ENCODE assay signal across 1 cellular context in genomic region chr19:42538841-42539709, GRCh38.
TF ChIP-seq lines count a peak whose summit lies in the region.

No MANE protein-coding gene starts in this region.

TF ChIP-seq in HepG2, 621 proteins besides CTCF, POLR2A, EP300 and RAD21 (continued from another document):
- TF ChIP-seq GABPB1 (CRISPR knock-in tag; IDR thresholded peaks at IDR 0.05) = 0 out of 2 replicates have a peak, but pooled peaks have one; percentile 14
- no peak for TF ChIP-seq ZNF891 (CRISPR knock-in tag; IDR thresholded peaks at IDR 0.05)
- TF ChIP-seq ZNF292 (CRISPR knock-in tag; IDR thresholded peaks at IDR 0.05; ENCODE audit: borderline replicate concordance, low read depth) = no peak
- TF ChIP-seq ETS1 (CRISPR knock-in tag; IDR thresholded peaks at IDR 0.05) = no peak
- no peak for TF ChIP-seq ZNF780A (CRISPR knock-in tag; IDR thresholded peaks at IDR 0.05)
- no peak for TF ChIP-seq LCORL (IDR thresholded peaks at IDR 0.05)
- no peak for TF ChIP-seq LCORL (CRISPR knock-in tag; IDR thresholded peaks at IDR 0.05)
- no peak for TF ChIP-seq KAT7 (CRISPR knock-in tag; IDR thresholded peaks at IDR 0.05; ENCODE audit: borderline replicate concordance)
- no peak for TF ChIP-seq ZNF230 (CRISPR knock-in tag; IDR thresholded peaks at IDR 0.05)
- TF ChIP-seq ZNF556 (CRISPR knock-in tag; IDR thresholded peaks at IDR 0.05; ENCODE audit: borderline replicate concordance) = no peak
- TF ChIP-seq ZNF569 (CRISPR knock-in tag; IDR thresholded peaks at IDR 0.05; ENCODE audit: borderline replicate concordance) = no peak
- TF ChIP-seq ZNF577 (CRISPR knock-in tag; IDR thresholded peaks at IDR 0.05; ENCODE audit: borderline replicate concordance, low read depth) = no peak
- no peak for TF ChIP-seq SRSF9 (IDR thresholded peaks at IDR 0.05; ENCODE audit: borderline replicate concordance, insufficient read depth, low read depth, low read length, poor library complexity, severe bottlenecking)
